8 cellular contexts compared by ENCODE assay signal in the genomic region with DNA sequence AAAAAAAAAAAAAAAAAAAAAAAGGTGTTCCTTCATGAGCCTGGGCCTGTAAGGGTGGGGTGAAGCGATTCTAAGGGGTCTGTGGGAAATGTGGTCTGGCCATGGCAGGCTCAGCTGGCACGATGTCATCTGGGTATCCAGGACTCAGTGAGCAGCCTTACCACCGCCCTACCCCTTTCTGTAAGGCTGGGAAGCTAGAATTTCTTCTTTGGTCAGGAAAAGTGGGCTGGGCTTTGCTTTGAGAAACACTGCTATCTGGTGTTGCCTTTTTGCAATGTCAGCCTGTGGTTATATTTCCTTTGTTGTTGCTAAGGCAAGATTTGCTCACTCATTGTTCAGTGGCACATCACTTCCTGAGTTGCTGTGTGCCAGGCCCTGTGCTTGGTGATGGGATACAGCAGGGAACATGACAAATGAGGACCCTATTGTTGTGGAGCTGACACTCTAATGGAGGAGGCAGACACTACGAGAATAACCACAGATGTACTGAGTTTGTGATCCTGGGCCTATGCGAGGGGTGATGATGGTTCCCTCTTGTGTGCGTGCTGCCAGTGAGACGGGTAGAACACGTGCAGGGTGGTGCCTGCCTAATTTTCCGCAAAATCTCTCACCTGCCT. TPM values are rescaled to one million over a fixed set of nuclear protein-coding genes. Genes with fewer than 3 reads are reported as not detected.
A peak's percentile ranks its signal among the peaks of the same experiment; 100 is the strongest.
DNase-seq lines count a peak whose midpoint lies in the region; ATAC-seq and TF ChIP-seq lines count a peak whose summit lies in the region.

No MANE protein-coding gene starts in this region.

- DNase-seq in activated gamma-delta T cell treated with Interleukin-2 at 50 U/mL for 16 hours (peak; percentile 18), activated gamma-delta T cell (lab: John Stamatoyannopoulos, UW) (no peak), MM.1S (peak; percentile 88), WTC11 (ENCODE audit: low spot score) (no peak), fibroblast of lung (ENCODE audit: low read depth in 2 of 2) (peak; percentile 62 to 89), renal cortical epithelial cell (ENCODE audit: low read depth) (peak; percentile 67)

- ATAC-seq in WTC11 (peak; percentile 25), GM21576 (IDR thresholded peaks at IDR 0.05; ENCODE audit: unreplicated experiment) (no peak), HG02884 (IDR thresholded peaks at IDR 0.05; ENCODE audit: unreplicated experiment) (no peak)

- no peaks in the 10 kb centered on the region for H3F3A ChIP-seq in MM.1S (ENCODE audit: insufficient read depth, low read length)

- H3K27ac Mint-ChIP-seq in WTC11, result no peak overlapping the region

- H3K27ac ChIP-seq in MM.1S (ENCODE audit: low read length) (peak overlapping the region; percentile 17; the same call in 1 of the 2 replicates), fibroblast of lung (ENCODE audit: insufficient read depth, low read length) (no peak overlapping the region)

- H4K20me1 ChIP-seq in MM.1S (ENCODE audit: insufficient read depth, low read length), result no peaks in the 10 kb centered on the region
- H4K20me1 ChIP-seq in fibroblast of lung (ENCODE audit: control insufficient read depth, extremely low read depth, insufficient read depth, low read length), result no peaks in the 10 kb centered on the region

- H3K9ac ChIP-seq in MM.1S (ENCODE audit: low read length), result no peak overlapping the region
- H3K9ac ChIP-seq in fibroblast of lung (ENCODE audit: insufficient read depth, low read length), result no peak overlapping the region

- H3K4me3 ChIP-seq in MM.1S (ENCODE audit: low read length), result no peak overlapping the region
- H3K4me3 ChIP-seq in fibroblast of lung (replicated peaks in 1 of 4; ENCODE audit: control extremely low read depth in 1 of 4, insufficient read depth in 1 of 4, low read depth in 3 of 4, low read length in 4 of 4), result no peak overlapping the region

- no peaks in the 10 kb centered on the region for H3K36me3 Mint-ChIP-seq in WTC11

- H2AFZ ChIP-seq in MM.1S (ENCODE audit: low read length) (peak overlapping the region; percentile 65), fibroblast of lung (ENCODE audit: low read length) (no peak overlapping the region)

- H3K4me1 ChIP-seq in MM.1S (ENCODE audit: low read length), result peaks cover 11% of the 10 kb centered on the region
- no peaks in the 10 kb centered on the region for H3K4me1 ChIP-seq in fibroblast of lung (ENCODE audit: control insufficient read depth, extremely low read depth, insufficient read depth, low read length)

- H3K36me3 ChIP-seq in MM.1S (replicated peaks; ENCODE audit: insufficient read depth, low read length), result no peaks in the 10 kb centered on the region
- H3K36me3 ChIP-seq in fibroblast of lung (ENCODE audit: control insufficient read depth, insufficient read depth, low read length), result no peaks in the 10 kb centered on the region

- H3K27me3 ChIP-seq in MM.1S (replicated peaks; ENCODE audit: insufficient read depth, low read length), result peaks cover 14% of the 10 kb centered on the region
- peaks cover 60% of the 10 kb centered on the region for H3K27me3 ChIP-seq in fibroblast of lung (ENCODE audit: control insufficient read depth, insufficient read depth, low read length)

- H3K4me3 Mint-ChIP-seq in WTC11, result no peak overlapping the region

- TF ChIP-seq CTCF in MM.1S (IDR thresholded peaks at IDR 0.05; ENCODE audit: low read length) (peak; percentile 47), WTC11 (IDR thresholded peaks at IDR 0.05) (no peak), fibroblast of lung (conservative IDR thresholded peaks at IDR 0.05 in 1 of 2, IDR thresholded peaks at IDR 0.05 in 1 of 2; ENCODE audit: low read depth in 1 of 2, low read length in 2 of 2) (peak; percentile 49 to 56)

- H3K79me2 ChIP-seq in MM.1S (ENCODE audit: low read length), result no peaks in the 10 kb centered on the region
- H3K79me2 ChIP-seq in fibroblast of lung (ENCODE audit: control insufficient read depth, insufficient read depth, low read length), result no peaks in the 10 kb centered on the region

- H3K9me3 Mint-ChIP-seq in WTC11, result no peaks in the 10 kb centered on the region

- POLR2A ChIA-PET in WTC11 (lab: Charles Lee), result no interaction called here

- H3K4me2 ChIP-seq in MM.1S (ENCODE audit: low read depth, low read length) (peak overlapping the region; percentile 33; the same call in 1 of the 2 replicates), fibroblast of lung (ENCODE audit: extremely low read depth, insufficient read depth, low read length) (no peak overlapping the region)

- peaks cover 21% of the 10 kb centered on the region for H3K27me3 Mint-ChIP-seq in WTC11 (ENCODE audit: low read depth)

- H3K9me2 ChIP-seq in MM.1S (replicated peaks; ENCODE audit: insufficient read depth, low read length), result no peaks in the 10 kb centered on the region

- H3K4me1 Mint-ChIP-seq in WTC11, result peaks cover 32% of the 10 kb centered on the region

- no peaks in the 10 kb centered on the region for H3K9me3 ChIP-seq in MM.1S (replicated peaks; ENCODE audit: insufficient read depth, low read length)
- H3K9me3 ChIP-seq in fibroblast of lung (ENCODE audit: control insufficient read depth, insufficient read depth, low read depth, low read length), result no peaks in the 10 kb centered on the region

- CTCF ChIA-PET in WTC11 (lab: Charles Lee), result interaction anchor here (0.5 to 3.9 kb wide), 7 partner anchors 10 to 161 kb away, joined by 3 to 31 read pairs (median 3); partner anchors contain the start of gene DDX27

TF ChIP-seq in WTC11, 78 proteins besides CTCF, POLR2A, EP300 and RAD21:
- no peak for TF ChIP-seq TCF7 (CRISPR knock-in tag; IDR thresholded peaks at IDR 0.05; ENCODE audit: low read depth)
- TF ChIP-seq MYBL2 (CRISPR knock-in tag; IDR thresholded peaks at IDR 0.05), result no peak
- TF ChIP-seq PRRX2 (CRISPR knock-in tag; IDR thresholded peaks at IDR 0.05), result no peak
- no peak for TF ChIP-seq CBFB (CRISPR knock-in tag; IDR thresholded peaks at IDR 0.05; ENCODE audit: low read depth)
- no peak for TF ChIP-seq ZNF232 (CRISPR knock-in tag; IDR thresholded peaks at IDR 0.05)
- TF ChIP-seq HMGA2 (CRISPR knock-in tag; IDR thresholded peaks at IDR 0.05), result no peak
- TF ChIP-seq ZBTB21 (CRISPR knock-in tag; IDR thresholded peaks at IDR 0.05; ENCODE audit: borderline replicate concordance), result no peak
- no peak for TF ChIP-seq FOXJ3 (CRISPR knock-in tag; IDR thresholded peaks at IDR 0.05; ENCODE audit: borderline replicate concordance)
- TF ChIP-seq, protein P1, sequence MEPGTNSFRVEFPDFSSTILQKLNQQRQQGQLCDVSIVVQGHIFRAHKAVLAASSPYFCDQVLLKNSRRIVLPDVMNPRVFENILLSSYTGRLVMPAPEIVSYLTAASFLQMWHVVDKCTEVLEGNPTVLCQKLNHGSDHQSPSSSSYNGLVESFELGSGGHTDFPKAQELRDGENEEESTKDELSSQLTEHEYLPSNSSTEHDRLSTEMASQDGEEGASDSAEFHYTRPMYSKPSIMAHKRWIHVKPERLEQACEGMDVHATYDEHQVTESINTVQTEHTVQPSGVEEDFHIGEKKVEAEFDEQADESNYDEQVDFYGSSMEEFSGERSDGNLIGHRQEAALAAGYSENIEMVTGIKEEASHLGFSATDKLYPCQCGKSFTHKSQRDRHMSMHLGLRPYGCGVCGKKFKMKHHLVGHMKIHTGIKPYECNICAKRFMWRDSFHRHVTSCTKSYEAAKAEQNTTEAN (CRISPR knock-in tag; IDR thresholded peaks at IDR 0.05), result no peak
- TF ChIP-seq, protein P2, sequence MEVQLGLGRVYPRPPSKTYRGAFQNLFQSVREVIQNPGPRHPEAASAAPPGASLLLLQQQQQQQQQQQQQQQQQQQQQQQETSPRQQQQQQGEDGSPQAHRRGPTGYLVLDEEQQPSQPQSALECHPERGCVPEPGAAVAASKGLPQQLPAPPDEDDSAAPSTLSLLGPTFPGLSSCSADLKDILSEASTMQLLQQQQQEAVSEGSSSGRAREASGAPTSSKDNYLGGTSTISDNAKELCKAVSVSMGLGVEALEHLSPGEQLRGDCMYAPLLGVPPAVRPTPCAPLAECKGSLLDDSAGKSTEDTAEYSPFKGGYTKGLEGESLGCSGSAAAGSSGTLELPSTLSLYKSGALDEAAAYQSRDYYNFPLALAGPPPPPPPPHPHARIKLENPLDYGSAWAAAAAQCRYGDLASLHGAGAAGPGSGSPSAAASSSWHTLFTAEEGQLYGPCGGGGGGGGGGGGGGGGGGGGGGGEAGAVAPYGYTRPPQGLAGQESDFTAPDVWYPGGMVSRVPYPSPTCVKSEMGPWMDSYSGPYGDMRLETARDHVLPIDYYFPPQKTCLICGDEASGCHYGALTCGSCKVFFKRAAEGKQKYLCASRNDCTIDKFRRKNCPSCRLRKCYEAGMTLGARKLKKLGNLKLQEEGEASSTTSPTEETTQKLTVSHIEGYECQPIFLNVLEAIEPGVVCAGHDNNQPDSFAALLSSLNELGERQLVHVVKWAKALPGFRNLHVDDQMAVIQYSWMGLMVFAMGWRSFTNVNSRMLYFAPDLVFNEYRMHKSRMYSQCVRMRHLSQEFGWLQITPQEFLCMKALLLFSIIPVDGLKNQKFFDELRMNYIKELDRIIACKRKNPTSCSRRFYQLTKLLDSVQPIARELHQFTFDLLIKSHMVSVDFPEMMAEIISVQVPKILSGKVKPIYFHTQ (CRISPR knock-in tag; IDR thresholded peaks at IDR 0.05), result no peak

RNA-seq across cellular contexts. Expression of gene ZNFX1, which starts 45.9 kb away (rescaled TPM):
- total RNA-seq in WTC11 (2021), result 8.0 to 11.0 TPM (median 9.1 TPM) in 3 replicates
- total RNA-seq in fibroblast of lung, result 29.5 and 46.2 TPM in 2 replicates
- 13.7 and 13.9 TPM in 2 replicates for polyA plus RNA-seq in fibroblast of lung
- polyA plus RNA-seq in fibroblast of lung (2012), result 27.4 and 33.1 TPM in 2 replicates
- 99.6 and 104 TPM in 2 replicates for polyA minus RNA-seq in fibroblast of lung (ENCODE audit: low replicate concordance)
- 51.9 and 89.2 TPM in 2 replicates for total RNA-seq in renal cortical epithelial cell

Comparison
In these comparisons a context has a peak if more than half of its experiments do, and no peak if none do; other contexts are left out.
1. DNase-seq: peak in activated gamma-delta T cell treated with Interleukin-2 at 50 U/mL for 16 hours (single experiment), MM.1S (single experiment), fibroblast of lung (2 of 2) and renal cortical epithelial cell (single experiment); none in activated gamma-delta T cell (single experiment) and WTC11 (single experiment).